Comparison of ENCODE assay signal across 28 cellular contexts in genomic region chr2:168429988-168430387, GRCh38.
"Had no signal": no experiment of that assay in that cellular context is flagged by ENCODE, and none has a peak within 500 bp of the region (broad histone marks: within the 10 kb centered on the region; RNA-seq: fewer than 3 reads in every experiment).

No MANE protein-coding gene starts in this region.

- H3K4me3 Mint-ChIP-seq: activated CD4-positive, alpha-beta memory T cell treated with anti-CD3 and anti-CD28 coated beads for 36 hours; activated CD4-positive, alpha-beta T cell treated with anti-CD3 and anti-CD28 coated beads, Interleukin-2, amount 10 ng/mL, durations not matched to agents 7 days and 5 days; activated naive CD4-positive, alpha-beta T cell treated with anti-CD3 and anti-CD28 coated beads, Interleukin-2, amount 10 ng/mL, durations not matched to agents 7 days and 5 days; activated naive CD8-positive, alpha-beta T cell treated with anti-CD3 and anti-CD28 coated beads, Interleukin-2, amount 50 U/mL, for 24 hours; activated T-cell treated with anti-CD3 and anti-CD28 coated beads, Interleukin-2, amount 50 U/mL, for 4 hours; T-cell had no signal

- H3K27me3 Mint-ChIP-seq: activated CD4-positive, alpha-beta memory T cell treated with anti-CD3 and anti-CD28 coated beads for 36 hours; activated CD4-positive, alpha-beta T cell treated with anti-CD3 and anti-CD28 coated beads, Interleukin-2, amount 10 ng/mL, durations not matched to agents 7 days and 5 days; activated naive CD8-positive, alpha-beta T cell treated with anti-CD3 and anti-CD28 coated beads, Interleukin-2, amount 50 U/mL, for 24 hours; T-cell had no signal

- H3K9ac ChIP-seq: KMS-11 had no signal

- H3K9me3 Mint-ChIP-seq: activated CD4-positive, alpha-beta memory T cell treated with anti-CD3 and anti-CD28 coated beads for 36 hours; activated naive CD8-positive, alpha-beta T cell treated with anti-CD3 and anti-CD28 coated beads, Interleukin-2, amount 50 U/mL, for 24 hours; activated T-cell treated with anti-CD3 and anti-CD28 coated beads, Interleukin-2, amount 50 U/mL, for 4 hours; T-cell had no signal

- H3K27ac ChIP-seq: ascending aorta, body of pancreas, KMS-11, PC-9, SK-N-MC, VCaP had no signal

- H3K9me3 ChIP-seq: ascending aorta, body of pancreas, MG63 had no signal

- H3K4me1 ChIP-seq: ascending aorta, body of pancreas had no signal

- H3K36me3 ChIP-seq: ascending aorta, MG63 had no signal

- H3K27me3 ChIP-seq: ascending aorta, body of pancreas, MG63 had no signal

- H3K4me2 ChIP-seq: KMS-11, PC-9 had no signal

- H3K27ac Mint-ChIP-seq: activated CD4-positive, alpha-beta memory T cell treated with anti-CD3 and anti-CD28 coated beads for 36 hours; activated CD4-positive, alpha-beta T cell treated with anti-CD3 and anti-CD28 coated beads, Interleukin-2, amount 10 ng/mL, durations not matched to agents 7 days and 5 days; activated naive CD4-positive, alpha-beta T cell treated with anti-CD3 and anti-CD28 coated beads, Interleukin-2, amount 10 ng/mL, durations not matched to agents 7 days and 5 days; activated naive CD8-positive, alpha-beta T cell treated with anti-CD3 and anti-CD28 coated beads, Interleukin-2, amount 50 U/mL, for 24 hours; T-cell had no signal

- H3K4me3 ChIP-seq: ascending aorta, body of pancreas, MG63, PC-9, SK-N-MC had no signal

- FAIRE-seq: bronchial epithelial cell had no signal

- ATAC-seq: activated naive CD8-positive, alpha-beta T cell treated with anti-CD3 and anti-CD28 coated beads, Interleukin-2, amount 50 U/mL, for 24 hours; activated T-cell treated with anti-CD3 and anti-CD28 coated beads, Interleukin-2, amount 50 U/mL, for 4 hours; body of pancreas; T-cell had no signal

- DNase-seq: activated CD4-positive, alpha-beta memory T cell treated with anti-CD3 and anti-CD28 coated beads for 36 hours; activated CD4-positive, alpha-beta T cell treated with anti-CD3 and anti-CD28 coated beads, Interleukin-2, amount 10 ng/mL, durations not matched to agents 7 days and 5 days; activated CD4-positive, CD25-positive, alpha-beta regulatory T cell; activated CD8-positive, alpha-beta memory T cell treated with anti-CD3 and anti-CD28 coated beads for 24 hours; activated gamma-delta T cell treated with Interleukin-2 at 50 U/mL for 16 hours; activated naive CD4-positive, alpha-beta T cell treated with anti-CD3 and anti-CD28 coated beads, Interleukin-2, amount 10 ng/mL, durations not matched to agents 7 days and 5 days; activated naive CD8-positive, alpha-beta T cell treated with anti-CD3 and anti-CD28 coated beads, Interleukin-2, amount 50 U/mL, for 24 hours; activated T-cell treated with anti-CD3 and anti-CD28 coated beads, Interleukin-2, amount 50 U/mL, for 4 hours; amniotic stem cell; body of pancreas; central memory CD4-positive, alpha-beta T cell; MG63; MV-4-11; NCI-H1105 treated with DMSO at 0.1 percent for 48 hours; NCI-H1436 treated with DMSO at 0.1 percent for 48 hours; NCI-H187 treated with DMSO at 0.1 percent for 48 hours; NCI-H2081 treated with DMSO at 0.1 percent for 48 hours; NCI-H446; NCI-H524; PC-9; SIG-M5; T-cell; T-helper 2 cell had no signal

- H3K36me3 Mint-ChIP-seq: activated CD4-positive, alpha-beta memory T cell treated with anti-CD3 and anti-CD28 coated beads for 36 hours; T-cell had no signal

- H2AFZ ChIP-seq: PC-9 had no signal
